ENCODE assay signal across 15 cellular contexts in genomic region chr7:36117201-36117840, GRCh38. TPM values are rescaled to one million over a fixed set of nuclear protein-coding genes. Genes with fewer than 3 reads are reported as not detected.
DNase-seq lines count a peak whose midpoint lies in the region; ATAC-seq and TF ChIP-seq lines count a peak whose summit lies in the region.
"Had no signal": no experiment of that assay in that cellular context is flagged by ENCODE, and none has a peak within 500 bp of the region (broad histone marks: within the 10 kb centered on the region; RNA-seq: fewer than 3 reads in every experiment).

No MANE protein-coding gene starts in this region.

- no peak overlapping the region for H3K4ac ChIP-seq in mesendoderm (ENCODE audit: low read depth, low read length)

- ATAC-seq in GM21737 (IDR thresholded peaks at IDR 0.05; ENCODE audit: unreplicated experiment) (no peak), GM21717 (IDR thresholded peaks at IDR 0.05; ENCODE audit: unreplicated experiment) (no peak)
- ATAC-seq: activated naive CD8-positive, alpha-beta T cell treated with anti-CD3 and anti-CD28 coated beads, Interleukin-2, amount 50 U/mL, for 24 hours had no signal

- H3K4me1 Mint-ChIP-seq in HFFc6 (ENCODE audit: low read depth): peaks cover 55% of the 10 kb centered on the region
- H3K4me1 Mint-ChIP-seq in osteocyte (ENCODE audit: unreplicated experiment): peaks cover 40% of the 10 kb centered on the region
- H3K4me1 Mint-ChIP-seq: B cell had no signal

- no peak overlapping the region for H3K18ac ChIP-seq in mesendoderm (ENCODE audit: low read length)

- in situ Hi-C loops in mammary epithelial cell (cut with MboI; ENCODE audit: low sequenced_read_pairs in 2 of 2): no loop called here

- H2AK5ac ChIP-seq in mesendoderm (ENCODE audit: low read length): no peak overlapping the region

- H3K36me3 Mint-ChIP-seq in HFFc6 (ENCODE audit: low read depth): peaks cover 13% of the 10 kb centered on the region
- H3K36me3 Mint-ChIP-seq in osteocyte (ENCODE audit: unreplicated experiment): no peaks in the 10 kb centered on the region

- TF ChIP-seq CTCF in HFFc6 (IDR thresholded peaks at IDR 0.05) (no peak), mammary epithelial cell (conservative IDR thresholded peaks at IDR 0.05 in 1 of 2, IDR thresholded peaks at IDR 0.05 in 1 of 2; ENCODE audit: extremely low read depth in 1 of 2, insufficient read depth in 1 of 2, low read depth in 1 of 2, low read length in 2 of 2) (no peak), osteocyte (IDR thresholded peaks at IDR 0.05) (no peak)

- BruUV-seq in mammary epithelial cell (replicated peaks; lab: Mats Ljungman, UMichigan): no TSS peak

- no peak overlapping the region for H2BK5ac ChIP-seq in mesendoderm (ENCODE audit: low read length)

- H3K27ac ChIP-seq in BLaER1 (no peak overlapping the region), mammary epithelial cell (ENCODE audit: insufficient read depth, low read depth, low read length) (peak overlapping the region; percentile 69), mesendoderm (ENCODE audit: low read depth, low read length) (no peak overlapping the region)

- H4K20me1 ChIP-seq in BLaER1 (no peaks in the 10 kb centered on the region), mammary epithelial cell (ENCODE audit: insufficient read depth, low read length) (no peaks in the 10 kb centered on the region)

- peak overlapping the region; percentile 45 for H2AFZ ChIP-seq in mammary epithelial cell (ENCODE audit: low read depth, low read length)

- H3K4me3 ChIP-seq in BLaER1: no peak overlapping the region
- no peak overlapping the region for H3K4me3 ChIP-seq in mammary epithelial cell (replicated peaks in 1 of 3; ENCODE audit: insufficient read depth in 1 of 3, low read depth in 2 of 3, low read length in 3 of 3)
- no peak overlapping the region for H3K4me3 ChIP-seq in mesendoderm (ENCODE audit: low read length)
- H3K4me3 ChIP-seq: lung, stomach had no signal

- no peak overlapping the region for H4K8ac ChIP-seq in mesendoderm (ENCODE audit: low read depth, low read length)

- H3K9ac ChIP-seq in BLaER1: no peak overlapping the region
- H3K9ac ChIP-seq in mammary epithelial cell (ENCODE audit: insufficient read depth, low read length): peak overlapping the region; percentile 31
- no peak overlapping the region for H3K9ac ChIP-seq in mesendoderm (ENCODE audit: low read length)

- H3K4me2 ChIP-seq in BLaER1 (peak overlapping the region; percentile 71; the same call in 1 of the 2 replicates), mammary epithelial cell (ENCODE audit: insufficient read depth, low read depth, low read length) (peak overlapping the region; percentile 68), mesendoderm (ENCODE audit: low read length) (no peak overlapping the region)

- no peak overlapping the region for H3K56ac ChIP-seq in mesendoderm (ENCODE audit: low read length)

- H3K27me3 ChIP-seq in BLaER1: no peaks in the 10 kb centered on the region
- no peaks in the 10 kb centered on the region for H3K27me3 ChIP-seq in mammary epithelial cell (ENCODE audit: insufficient read depth, low read length)
- no peaks in the 10 kb centered on the region for H3K27me3 ChIP-seq in mesendoderm (ENCODE audit: insufficient read depth, low read length, poor library complexity)
- H3K27me3 ChIP-seq: stomach had no signal

- H3K27me3 Mint-ChIP-seq in HFFc6 (ENCODE audit: insufficient read depth) (peaks cover 7% of the 10 kb centered on the region), osteocyte (ENCODE audit: unreplicated experiment) (peaks cover 2% of the 10 kb centered on the region)

- WGBS in mammary epithelial cell (ENCODE audit: low coverage, missing lambda C conversion rate): 94% methylated on average over 6 of the region's 6 CpGs
- no CpG with 5 or more reads among the region's 6 CpGs for WGBS in mesendoderm (ENCODE audit: extremely low coverage, insufficient coverage, low lambda C conversion rate)

- CTCF ChIA-PET in mammary epithelial cell (lab: Charles Lee; ENCODE audit: low non-redundant PET): interaction anchor here (0.6 kb wide), 1 partner anchor 559 kb away, joined by 3 read pairs; no protein-coding TSS in a partner anchor

- H3K36me3 ChIP-seq in BLaER1 (no peaks in the 10 kb centered on the region), mammary epithelial cell (ENCODE audit: insufficient read depth, low read length) (no peaks in the 10 kb centered on the region), mesendoderm (ENCODE audit: control insufficient read depth, insufficient read depth, low read length) (no peaks in the 10 kb centered on the region)
- H3K36me3 ChIP-seq: stomach had no signal

- peaks cover 12% of the 10 kb centered on the region for H3K9me3 Mint-ChIP-seq in HFFc6
- H3K9me3 Mint-ChIP-seq in osteocyte (ENCODE audit: unreplicated experiment): peaks cover 11% of the 10 kb centered on the region

- H3K27ac Mint-ChIP-seq in HFFc6: peak overlapping the region; percentile 94
- H3K27ac Mint-ChIP-seq in osteocyte (ENCODE audit: unreplicated experiment): peak overlapping the region; percentile 25
- H3K27ac Mint-ChIP-seq: B cell had no signal

- no peak overlapping the region for H3K23ac ChIP-seq in mesendoderm (ENCODE audit: low read length)

- no peak for DNase-seq in HFFc6
- no peak for DNase-seq in mammary epithelial cell
- no peak for DNase-seq in osteocyte (ENCODE audit: extremely low spot score, unreplicated experiment)
- no peak for DNase-seq in mesendoderm
- no peak for DNase-seq in dedifferentiated amniotic fluid mesenchymal stem cell (ENCODE audit: extremely low spot score)
- DNase-seq: activated naive CD8-positive, alpha-beta T cell treated with anti-CD3 and anti-CD28 coated beads, Interleukin-2, amount 50 U/mL, for 24 hours; cortex of kidney; NCI-H187 treated with DMSO at 0.1 percent for 48 hours; NCI-H510A; stomach had no signal

- dilution Hi-C loops in mammary epithelial cell (cut with HindIII; ENCODE audit: low sequenced_read_pairs): loop anchor here (5.0 kb wide), 1 partner anchor 45 kb away; no protein-coding TSS in a partner anchor

- intact Hi-C loops in mammary epithelial cell (cut with micrococcal nuclease): loop anchor here (5.0 kb wide), 3 partner anchors 70 to 175 kb away; no protein-coding TSS in a partner anchor

- H3K4me1 ChIP-seq in BLaER1 (peaks cover 28% of the 10 kb centered on the region), mammary epithelial cell (ENCODE audit: insufficient read depth, low read length) (peaks cover 42% of the 10 kb centered on the region), mesendoderm (ENCODE audit: control insufficient read depth, low read depth, low read length) (peaks cover 2% of the 10 kb centered on the region)

- H2BK120ac ChIP-seq in mesendoderm (ENCODE audit: low read depth, low read length): no peak overlapping the region

- no peaks in the 10 kb centered on the region for H3K79me1 ChIP-seq in mesendoderm (ENCODE audit: low read length)

- H2BK15ac ChIP-seq in mesendoderm (replicated peaks; ENCODE audit: low read depth): no peak overlapping the region

- H3K79me2 ChIP-seq in mammary epithelial cell (ENCODE audit: insufficient read depth, low read length): no peaks in the 10 kb centered on the region
- H3K79me2 ChIP-seq in mesendoderm (ENCODE audit: control insufficient read depth, insufficient read depth, low read length): no peaks in the 10 kb centered on the region

- H4K5ac ChIP-seq in mesendoderm (ENCODE audit: low read length): no peak overlapping the region

- H3K9me3 ChIP-seq in BLaER1 (peaks cover 15% of the 10 kb centered on the region), mammary epithelial cell (replicated peaks; ENCODE audit: insufficient read depth, low read length) (no peaks in the 10 kb centered on the region)
- H3K9me3 ChIP-seq: stomach had no signal

- H3K4me3 Mint-ChIP-seq in HFFc6 (peak overlapping the region; percentile 84), osteocyte (ENCODE audit: unreplicated experiment) (no peak overlapping the region)
- H3K4me3 Mint-ChIP-seq: activated naive CD8-positive, alpha-beta T cell treated with anti-CD3 and anti-CD28 coated beads, Interleukin-2, amount 50 U/mL, for 24 hours; B cell had no signal

RNA-seq across cellular contexts. Expression of gene EEPD1, which starts 35.7 kb away (rescaled TPM):
- 1 to 10 TPM in 5 of 6 experiments, under 1 TPM in 1; 0.95 to 2.7 (median 1.5) TPM for total RNA-seq in HFFc6 (2021; fragmentation: NEBNext Ultra II Directional; extraction: Animal tissue kit (Norgen Biotek cat#: 25700))
- total RNA-seq in mammary epithelial cell: 1 to 10 TPM; 1.9 to 2.0 TPM
- 1.5 TPM for polyA plus RNA-seq in mammary epithelial cell
- polyA minus RNA-seq in mammary epithelial cell: 0.21 TPM
- total RNA-seq in osteocyte: 1.3 and 1.4 TPM in 2 replicates
- 3.6 TPM for polyA plus RNA-seq in mesendoderm (2013, experiment 1 of 2)
- polyA plus RNA-seq in mesendoderm (2013, experiment 2 of 2): 4.5 TPM
